27 cellular contexts compared by ENCODE assay signal in the genomic region with DNA sequence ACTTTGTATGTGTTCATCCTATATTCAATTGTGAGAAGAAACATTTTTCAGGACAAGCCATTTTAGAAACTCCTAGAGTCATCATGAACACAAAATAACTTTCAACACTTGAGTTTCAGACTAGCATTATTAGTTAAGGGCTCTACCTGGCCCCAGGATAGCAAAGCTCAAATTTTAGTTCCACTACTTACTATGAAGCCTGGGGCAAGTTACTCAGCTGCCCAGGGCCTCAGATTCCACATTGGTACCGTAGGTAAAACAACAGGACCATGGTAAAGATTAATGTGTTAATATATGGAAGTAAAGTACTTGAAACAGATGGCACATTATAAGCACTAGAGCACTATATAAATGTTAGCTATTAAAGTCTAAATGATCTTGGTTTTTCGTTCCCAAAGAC.
"Had no signal": no experiment of that assay in that cellular context is flagged by ENCODE, and none has a peak within 500 bp of the region (broad histone marks: within the 10 kb centered on the region; RNA-seq: fewer than 3 reads in every experiment).

No MANE protein-coding gene starts in this region.

- H3K36me3 ChIP-seq: neural progenitor cell had no signal

- H3K36me3 Mint-ChIP-seq: natural killer cell had no signal

- H3K27me3 ChIP-seq: neural progenitor cell, pancreas, suprapubic skin, testis, tibial artery, transverse colon, upper lobe of left lung, vagina had no signal

- ATAC-seq: naive thymus-derived CD4-positive, alpha-beta T cell; natural killer cell; psoas muscle; right cardiac atrium; sciatic nerve; stimulated activated memory B cell treated with anti-CD40 and anti-IgM and Interleukin-4, amounts not matched to agents 10 μg/mL and 1 μg/mL and 100 μg/mL, for 72 hours; stimulated activated naive CD8-positive, alpha-beta T cell treated with anti-CD3 and anti-CD28 coated beads, Interleukin-15, amount 100 ng/mL, for 72 hours; stimulated activated naive CD8-positive, alpha-beta T cell treated with anti-CD3 and anti-CD28 coated beads, Interleukin-15, Interleukin-2, amounts not matched to agents 100 U/mL and 50 U/mL, for 24 hours had no signal

- DNase-seq: naive thymus-derived CD4-positive, alpha-beta T cell; natural killer cell; nucleus accumbens; pancreas; psoas muscle; right cardiac atrium; stimulated activated CD4-positive, alpha-beta T cell treated with anti-CD3 and anti-CD28 coated beads, Interleukin-15, amount 100 ng/mL, for 24 hours; stimulated activated CD4-positive, alpha-beta T cell treated with anti-CD3 and anti-CD28 coated beads, Interleukin-2, amount 100 ng/mL, for 24 hours; stimulated activated CD4-positive, alpha-beta T cell treated with anti-CD3 and anti-CD28 coated beads, Interleukin-4, amount 100 ng/mL, for 1 hour; stimulated activated CD4-positive, alpha-beta T cell treated with anti-CD3 and anti-CD28 coated beads, Interleukin-4, amount 100 ng/mL, for 4 hours; stimulated activated CD8-positive, alpha-beta memory T cell treated with anti-CD3 and anti-CD28 coated beads, Interleukin-4, amount 100 ng/mL, for 48 hours; stimulated activated naive CD4-positive, alpha-beta T cell; stimulated activated naive CD8-positive, alpha-beta T cell treated with anti-CD3 and anti-CD28 coated beads, Interleukin-15, amount 100 ng/mL, for 72 hours; stimulated activated naive CD8-positive, alpha-beta T cell treated with anti-CD3 and anti-CD28 coated beads, Interleukin-15, Interleukin-2, amounts not matched to agents 100 U/mL and 50 U/mL, for 24 hours; substantia nigra; testis; transverse colon; upper lobe of left lung had no signal

- H3K4me3 ChIP-seq: neural progenitor cell, pancreas, psoas muscle, skin epidermis, suprapubic skin, testis, tibial artery, transverse colon, upper lobe of left lung, vagina had no signal

- H3K4me1 ChIP-seq: neural progenitor cell, pancreas, psoas muscle, suprapubic skin, testis, tibial artery, vagina had no signal

- H3K27ac ChIP-seq: neural progenitor cell, pancreas, psoas muscle, skin epidermis, suprapubic skin, testis, tibial artery, vagina had no signal

- H3K9me3 ChIP-seq: pancreas, psoas muscle, suprapubic skin, testis, tibial artery, transverse colon, upper lobe of left lung, vagina had no signal

- H3K4me1 Mint-ChIP-seq: nephron, neural progenitor cell had no signal

- H3K27me3 Mint-ChIP-seq: naive thymus-derived CD4-positive, alpha-beta T cell; progenitor cell of endocrine pancreas; stimulated activated memory B cell treated with anti-CD40 and anti-IgM and Interleukin-4, amounts not matched to agents 10 μg/mL and 1 μg/mL and 100 μg/mL, for 72 hours; stimulated activated naive CD8-positive, alpha-beta T cell treated with anti-CD3 and anti-CD28 coated beads, Interleukin-15, amount 100 ng/mL, for 72 hours had no signal

- H3K9me3 Mint-ChIP-seq: naive thymus-derived CD4-positive, alpha-beta T cell; natural killer cell; nephron; neural progenitor cell; stimulated activated memory B cell treated with anti-CD40 and anti-IgM and Interleukin-4, amounts not matched to agents 10 μg/mL and 1 μg/mL and 100 μg/mL, for 72 hours; stimulated activated naive CD8-positive, alpha-beta T cell treated with anti-CD3 and anti-CD28 coated beads, Interleukin-15, amount 100 ng/mL, for 72 hours had no signal

- H3K27ac Mint-ChIP-seq: naive thymus-derived CD4-positive, alpha-beta T cell; natural killer cell; nephron; neural progenitor cell; progenitor cell of endocrine pancreas; stimulated activated memory B cell treated with anti-CD40 and anti-IgM and Interleukin-4, amounts not matched to agents 10 μg/mL and 1 μg/mL and 100 μg/mL, for 72 hours; stimulated activated naive CD8-positive, alpha-beta T cell treated with anti-CD3 and anti-CD28 coated beads, Interleukin-15, amount 100 ng/mL, for 72 hours had no signal

- H3K4me3 Mint-ChIP-seq: naive thymus-derived CD4-positive, alpha-beta T cell; natural killer cell; nephron; neural progenitor cell; stimulated activated memory B cell treated with anti-CD40 and anti-IgM and Interleukin-4, amounts not matched to agents 10 μg/mL and 1 μg/mL and 100 μg/mL, for 72 hours; stimulated activated naive CD8-positive, alpha-beta T cell treated with anti-CD3 and anti-CD28 coated beads, Interleukin-15, amount 100 ng/mL, for 72 hours had no signal
